Comparison of ENCODE assay signal across 12 cellular contexts in the genomic region with DNA sequence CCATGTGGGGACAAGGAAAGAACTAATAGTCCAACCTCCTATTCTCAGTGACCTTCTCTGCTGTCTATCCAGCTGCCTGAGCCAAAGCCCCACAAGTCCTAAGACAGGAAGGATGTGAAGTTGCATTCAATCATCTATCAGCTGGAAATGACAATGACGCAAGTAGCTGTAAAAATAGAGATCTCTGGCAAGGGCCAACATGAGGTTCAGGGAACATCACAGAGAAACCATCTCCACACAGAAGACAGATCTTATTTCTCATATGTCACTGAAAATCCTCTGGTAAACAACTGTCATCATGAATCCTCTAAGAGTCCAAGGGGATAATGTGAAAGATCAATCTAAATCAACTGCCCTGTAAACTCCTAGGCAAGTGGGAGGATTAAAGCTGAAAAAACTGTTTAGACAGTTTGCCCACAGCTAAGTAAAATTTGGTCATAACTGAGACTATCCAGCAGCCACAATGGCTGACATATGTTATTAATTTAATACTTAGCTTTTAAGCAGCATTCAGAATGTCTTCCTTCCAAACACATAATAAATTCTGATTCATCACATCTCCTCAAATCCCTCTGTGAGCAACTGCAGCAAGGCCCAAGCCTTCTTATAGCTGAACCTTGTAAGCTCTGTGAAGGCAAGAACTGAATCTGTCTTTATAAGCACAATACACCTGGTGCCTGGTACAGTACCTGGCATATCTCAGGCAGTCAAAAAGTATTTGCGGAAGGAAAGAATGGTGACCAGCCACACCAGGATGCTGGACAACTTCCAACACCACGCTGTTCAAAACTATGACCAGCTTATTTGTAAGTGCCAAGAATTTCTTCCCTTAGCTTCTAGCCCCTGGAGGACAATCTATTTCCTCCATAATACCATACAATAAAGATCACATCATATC. TPM values are rescaled to one million over a fixed set of nuclear protein-coding genes. Genes with fewer than 3 reads are reported as not detected.
A peak's percentile ranks its signal among the peaks of the same experiment; 100 is the strongest.
DNase-seq lines count a peak whose midpoint lies in the region; ATAC-seq, FAIRE-seq and TF ChIP-seq lines count a peak whose summit lies in the region.
"Had no signal": no experiment of that assay in that cellular context is flagged by ENCODE, and none has a peak within 500 bp of the region (broad histone marks: within the 10 kb centered on the region; RNA-seq: fewer than 3 reads in every experiment).

No MANE protein-coding gene starts in this region.

- TF ChIP-seq CTCF in HepG2 (CRISPR knock-in tag; IDR thresholded peaks at IDR 0.05) (no peak), upper lobe of right lung (IDR thresholded peaks at IDR 0.05) (no peak)

- 95% methylated on average over 3 of the region's 3 CpGs for WGBS in HepG2 (ENCODE audit: low lambda C conversion rate)

- no peak overlapping the region for H2AFZ ChIP-seq in HepG2 (ENCODE audit: low read length)

- H3K36me3 ChIP-seq in HepG2 (replicated peaks in 1 of 2; ENCODE audit: control insufficient read depth in 1 of 2, insufficient read depth in 2 of 2, low read length in 2 of 2), result 0 out of 5 replicates have a peak, but pooled peaks cover 2 to 3% of the 10 kb centered on the region in 2 experiments
- no peaks in the 10 kb centered on the region for H3K36me3 ChIP-seq in upper lobe of right lung

- DNase-seq in NOMO-1 (lab: John Stamatoyannopoulos, UW; ENCODE audit: unreplicated experiment in 2 of 2) (peak; percentile 6 to 23), NOMO-1 treated with dmso at 0.1 percent for 144 hours (lab: John Stamatoyannopoulos, UW; ENCODE audit: unreplicated experiment) (no peak), caudate nucleus (lab: John Stamatoyannopoulos, UW) (no peak), HepG2 (ENCODE audit: low spot score) (no peak), upper lobe of right lung (no peak), SIG-M5 treated with dmso at 0.1 percent for 504 hours (lab: John Stamatoyannopoulos, UW; ENCODE audit: unreplicated experiment) (no peak), KBM-7 (no peak)
- DNase-seq: activated T-cell treated with anti-CD3 and anti-CD28 coated beads, Interleukin-2, amount 50 U/mL, for 4 hours; erythroblast had no signal

- ATAC-seq in HepG2 (0 out of 3 replicates have a peak, but pooled peaks have one; percentile 31), upper lobe of right lung (peak; percentile 67), GM21360 (IDR thresholded peaks at IDR 0.05; ENCODE audit: unreplicated experiment) (no peak)
- ATAC-seq: activated T-cell treated with anti-CD3 and anti-CD28 coated beads, Interleukin-2, amount 50 U/mL, for 4 hours had no signal

- H3K79me2 ChIP-seq in HepG2 (ENCODE audit: insufficient read depth, low read length), result no peaks in the 10 kb centered on the region

- H3K4me1 ChIP-seq in HepG2 (ENCODE audit: insufficient read depth, low read length) (peaks cover 18% of the 10 kb centered on the region), upper lobe of right lung (peaks cover 23% of the 10 kb centered on the region)

- POLR2A ChIA-PET in HepG2 (lab: Yijun Ruan, JAX), result no interaction called here

- no peak for FAIRE-seq in HepG2 (lab: Jason Lieb, UNC)
- FAIRE-seq: A204.1 had no signal

- TF ChIP-seq EP300 in HepG2 (IDR thresholded peaks at IDR 0.05; ENCODE audit: low read depth in 2 of 2, low read length in 2 of 2) (no peak), HepG2 (CRISPR knock-in tag; IDR thresholded peaks at IDR 0.05; ENCODE audit: borderline replicate concordance) (no peak)

- H3K4me3 ChIP-seq in HepG2 (replicated peaks in 1 of 3; ENCODE audit: insufficient read depth in 1 of 3, low read depth in 2 of 3, low read length in 3 of 3), result no peak overlapping the region
- no peak overlapping the region for H3K4me3 ChIP-seq in upper lobe of right lung

- H3K27me3 ChIP-seq in HepG2 (ENCODE audit: control insufficient read depth in 1 of 2, insufficient read depth in 2 of 2, low read length in 2 of 2) (no peaks in the 10 kb centered on the region), upper lobe of right lung (no peaks in the 10 kb centered on the region)

- in situ Hi-C loops in HepG2 (cut with HindIII; ENCODE audit: extremely low pct_ligation_motif_present, low pct_unique_long_range_greater_than_20kb), result no loop called here
- in situ Hi-C loops in KBM-7 (cut with MboI; ENCODE audit: low pct_unique_long_range_greater_than_20kb, low sequenced_read_pairs), result no loop called here

- intact Hi-C loops in HepG2 (cut with micrococcal nuclease; ENCODE audit: unreplicated experiment), result no loop called here
- intact Hi-C loops in upper lobe of right lung (cut with DNase I), result no loop called here

- H3K27ac ChIP-seq in caudate nucleus (ENCODE audit: low read depth, low read length) (peak overlapping the region; percentile 31), HepG2 (ENCODE audit: extremely low read length, insufficient read depth, low read length) (peak overlapping the region; percentile 14), upper lobe of right lung (peak overlapping the region; percentile 65)
- H3K27ac ChIP-seq: KMS-11 had no signal

- TF ChIP-seq POLR2A in HepG2 (IDR thresholded peaks at IDR 0.05; ENCODE audit: insufficient read depth in 1 of 2, low read depth in 2 of 2, low read length in 2 of 2), result no peak

- no peak overlapping the region for H3K4me2 ChIP-seq in HepG2 (ENCODE audit: low read depth, low read length)
- H3K4me2 ChIP-seq: KMS-11 had no signal

- BruUV-seq in HepG2 (replicated peaks; lab: Mats Ljungman, UMichigan), result no TSS peak

- H3K9ac ChIP-seq in HepG2 (ENCODE audit: insufficient read depth, low read depth, low read length), result no peak overlapping the region
- H3K9ac ChIP-seq: KMS-11 had no signal

- no peak for TF ChIP-seq RAD21 in HepG2 (CRISPR knock-in tag; IDR thresholded peaks at IDR 0.05)

- no peaks in the 10 kb centered on the region for H4K20me1 ChIP-seq in HepG2 (ENCODE audit: insufficient read depth, low read length)

- CTCF ChIA-PET in HepG2 (lab: Yijun Ruan, JAX; ENCODE audit: low intra/inter-chr PET ratio, low total read pairs), result interaction anchor here (0.6 kb wide), 1 partner anchor 42 kb away, joined by 3 read pairs; no protein-coding TSS in a partner anchor

- no peaks in the 10 kb centered on the region for H3K9me3 ChIP-seq in HepG2 (ENCODE audit: low read length)
- no peaks in the 10 kb centered on the region for H3K9me3 ChIP-seq in upper lobe of right lung

RNA-seq across cellular contexts. Expression of gene ALG9, which starts 52.0 kb away (rescaled TPM):
- 24.4 and 39.4 TPM in 2 replicates for total RNA-seq in HepG2 (2016; rRNA removed; fragmentation: Illumina TruSeq; extraction: Trizol)
- 18.6 and 19.8 TPM in 2 replicates for total RNA-seq in HepG2 (2016; cell fraction: cytosol; rRNA removed; fragmentation: Illumina TruSeq; extraction: Trizol; ENCODE audit: low read depth)
- total RNA-seq in HepG2 (2016; cell fraction: insoluble cytoplasmic fraction; rRNA removed; fragmentation: Illumina TruSeq; extraction: Trizol), result 25.1 and 39.1 TPM in 2 replicates
- total RNA-seq in HepG2 (2016; cell fraction: membrane; rRNA removed; fragmentation: Illumina TruSeq; extraction: Trizol), result 28.3 and 30.8 TPM in 2 replicates
- total RNA-seq in HepG2 (2016; cell fraction: nucleus; rRNA removed; fragmentation: Illumina TruSeq; extraction: Trizol), result 31.7 and 38.6 TPM in 2 replicates
- 33.8 and 40.6 TPM in 2 replicates for polyA plus RNA-seq in HepG2 (2011; rRNA removed)
- polyA plus RNA-seq in HepG2 (2011; cell fraction: cytosol; rRNA removed), result 25.7 and 32.6 TPM in 2 replicates
- 52.6 and 59.8 TPM in 2 replicates for polyA plus RNA-seq in HepG2 (2011; cell fraction: nucleus; rRNA removed)
- polyA plus RNA-seq in HepG2 (2012), result 25.2 and 28.4 TPM in 2 replicates
- 10.2 and 12.4 TPM in 2 replicates for polyA plus RNA-seq in HepG2 (2016; cell fraction: cytosol; fragmentation: Illumina TruSeq; extraction: Trizol; ENCODE audit: low read depth)
- 15.6 and 18.2 TPM in 2 replicates for polyA plus RNA-seq in HepG2 (2016; cell fraction: insoluble cytoplasmic fraction; fragmentation: Illumina TruSeq; extraction: Trizol; ENCODE audit: low read depth)
- 19.2 and 23.0 TPM in 2 replicates for polyA plus RNA-seq in HepG2 (2016; cell fraction: membrane; fragmentation: Illumina TruSeq; extraction: Trizol; ENCODE audit: low read depth)
- 37.0 and 41.3 TPM in 2 replicates for polyA plus RNA-seq in HepG2 (2016; cell fraction: nucleus; fragmentation: Illumina TruSeq; extraction: Trizol; ENCODE audit: insufficient read depth, low read depth)
- 46.1 and 69.1 TPM in 2 replicates for polyA minus RNA-seq in HepG2 (2011; rRNA and poly(A)+ RNA removed; ENCODE audit: low replicate concordance)
- 34.0 and 38.6 TPM in 2 replicates for polyA minus RNA-seq in HepG2 (2011; cell fraction: cytosol; rRNA and poly(A)+ RNA removed)
- 65.0 and 65.9 TPM in 2 replicates for polyA minus RNA-seq in HepG2 (2011; cell fraction: nucleus; rRNA and poly(A)+ RNA removed)
- total RNA-seq in upper lobe of right lung, result 26.6 TPM

RNA-seq across cellular contexts. Expression of gene PPP2R1B, which starts 53.2 kb away (rescaled TPM):
- 56.8 and 93.9 TPM in 2 replicates for total RNA-seq in HepG2 (2016; rRNA removed; fragmentation: Illumina TruSeq; extraction: Trizol)
- total RNA-seq in HepG2 (2016; cell fraction: cytosol; rRNA removed; fragmentation: Illumina TruSeq; extraction: Trizol; ENCODE audit: low read depth), result 9.8 and 10.6 TPM in 2 replicates
- 54.4 and 91.0 TPM in 2 replicates for total RNA-seq in HepG2 (2016; cell fraction: insoluble cytoplasmic fraction; rRNA removed; fragmentation: Illumina TruSeq; extraction: Trizol)
- 14.0 and 18.1 TPM in 2 replicates for total RNA-seq in HepG2 (2016; cell fraction: membrane; rRNA removed; fragmentation: Illumina TruSeq; extraction: Trizol)
- total RNA-seq in HepG2 (2016; cell fraction: nucleus; rRNA removed; fragmentation: Illumina TruSeq; extraction: Trizol), result 40.7 and 41.0 TPM in 2 replicates
- polyA plus RNA-seq in HepG2 (2011; rRNA removed), result 20.9 and 22.1 TPM in 2 replicates
- polyA plus RNA-seq in HepG2 (2011; cell fraction: cytosol; rRNA removed), result 13.4 and 16.6 TPM in 2 replicates
- polyA plus RNA-seq in HepG2 (2011; cell fraction: nucleus; rRNA removed), result 34.8 and 48.7 TPM in 2 replicates
- polyA plus RNA-seq in HepG2 (2012), result 17.9 and 20.4 TPM in 2 replicates
- polyA plus RNA-seq in HepG2 (2016; cell fraction: cytosol; fragmentation: Illumina TruSeq; extraction: Trizol; ENCODE audit: low read depth), result 1.4 and 2.1 TPM in 2 replicates
- polyA plus RNA-seq in HepG2 (2016; cell fraction: insoluble cytoplasmic fraction; fragmentation: Illumina TruSeq; extraction: Trizol; ENCODE audit: low read depth), result 48.5 and 52.1 TPM in 2 replicates
- 4.7 and 5.1 TPM in 2 replicates for polyA plus RNA-seq in HepG2 (2016; cell fraction: membrane; fragmentation: Illumina TruSeq; extraction: Trizol; ENCODE audit: low read depth)
- 33.7 and 36.2 TPM in 2 replicates for polyA plus RNA-seq in HepG2 (2016; cell fraction: nucleus; fragmentation: Illumina TruSeq; extraction: Trizol; ENCODE audit: insufficient read depth, low read depth)
- polyA minus RNA-seq in HepG2 (2011; rRNA and poly(A)+ RNA removed; ENCODE audit: low replicate concordance), result 41.9 and 53.6 TPM in 2 replicates
- polyA minus RNA-seq in HepG2 (2011; cell fraction: cytosol; rRNA and poly(A)+ RNA removed), result 24.9 and 26.4 TPM in 2 replicates
- polyA minus RNA-seq in HepG2 (2011; cell fraction: nucleus; rRNA and poly(A)+ RNA removed), result 62.1 and 67.5 TPM in 2 replicates
- 26.7 TPM for total RNA-seq in upper lobe of right lung

RNA-seq across cellular contexts. Expression of gene FDXACB1, which starts 59.6 kb away (rescaled TPM):
- total RNA-seq in HepG2 (2016; rRNA removed; fragmentation: Illumina TruSeq; extraction: Trizol) (3.4 and 5.5 TPM in 2 replicates), upper lobe of right lung (1.9 TPM)
- total RNA-seq in HepG2 (2016; cell fraction: cytosol; rRNA removed; fragmentation: Illumina TruSeq; extraction: Trizol; ENCODE audit: low read depth), result 0.61 and 0.79 TPM in 2 replicates
- 3.7 and 5.0 TPM in 2 replicates for total RNA-seq in HepG2 (2016; cell fraction: insoluble cytoplasmic fraction; rRNA removed; fragmentation: Illumina TruSeq; extraction: Trizol)
- total RNA-seq in HepG2 (2016; cell fraction: membrane; rRNA removed; fragmentation: Illumina TruSeq; extraction: Trizol), result 2.2 and 2.8 TPM in 2 replicates
- 2.6 and 2.8 TPM in 2 replicates for total RNA-seq in HepG2 (2016; cell fraction: nucleus; rRNA removed; fragmentation: Illumina TruSeq; extraction: Trizol)
- 1.1 and 1.2 TPM in 2 replicates for polyA plus RNA-seq in HepG2 (2011; rRNA removed)
- polyA plus RNA-seq in HepG2 (2011; cell fraction: cytosol; rRNA removed), result 0.59 and 0.86 TPM in 2 replicates
- 0.71 and 1.1 TPM in 2 replicates for polyA plus RNA-seq in HepG2 (2011; cell fraction: nucleus; rRNA removed)
- polyA plus RNA-seq in HepG2 (2012), result 0.97 and 0.98 TPM in 2 replicates
- polyA plus RNA-seq in HepG2 (2016; cell fraction: cytosol; fragmentation: Illumina TruSeq; extraction: Trizol; ENCODE audit: low read depth), result 0.36 and 0.42 TPM in 2 replicates
- polyA plus RNA-seq in HepG2 (2016; cell fraction: insoluble cytoplasmic fraction; fragmentation: Illumina TruSeq; extraction: Trizol; ENCODE audit: low read depth), result 3.0 and 3.3 TPM in 2 replicates
- 1.2 TPM in 2 replicates for polyA plus RNA-seq in HepG2 (2016; cell fraction: membrane; fragmentation: Illumina TruSeq; extraction: Trizol; ENCODE audit: low read depth)
- polyA plus RNA-seq in HepG2 (2016; cell fraction: nucleus; fragmentation: Illumina TruSeq; extraction: Trizol; ENCODE audit: insufficient read depth, low read depth), result 3.3 and 3.6 TPM in 2 replicates
- 0.80 and 1.9 TPM in 2 replicates for polyA minus RNA-seq in HepG2 (2011; rRNA and poly(A)+ RNA removed; ENCODE audit: low replicate concordance)
- 0.97 and 0.99 TPM in 2 replicates for polyA minus RNA-seq in HepG2 (2011; cell fraction: cytosol; rRNA and poly(A)+ RNA removed)
- polyA minus RNA-seq in HepG2 (2011; cell fraction: nucleus; rRNA and poly(A)+ RNA removed), result 1.5 and 1.7 TPM in 2 replicates

RNA-seq across cellular contexts. Expression of gene CFAP68, which starts 59.9 kb away (rescaled TPM):
- total RNA-seq in HepG2 (2016; rRNA removed; fragmentation: Illumina TruSeq; extraction: Trizol) (22.2 and 23.9 TPM in 2 replicates), upper lobe of right lung (20.0 TPM)
- 19.0 and 21.8 TPM in 2 replicates for total RNA-seq in HepG2 (2016; cell fraction: cytosol; rRNA removed; fragmentation: Illumina TruSeq; extraction: Trizol; ENCODE audit: low read depth)
- 20.6 and 27.8 TPM in 2 replicates for total RNA-seq in HepG2 (2016; cell fraction: insoluble cytoplasmic fraction; rRNA removed; fragmentation: Illumina TruSeq; extraction: Trizol)
- 34.5 and 36.6 TPM in 2 replicates for total RNA-seq in HepG2 (2016; cell fraction: membrane; rRNA removed; fragmentation: Illumina TruSeq; extraction: Trizol)
- 9.7 and 12.0 TPM in 2 replicates for total RNA-seq in HepG2 (2016; cell fraction: nucleus; rRNA removed; fragmentation: Illumina TruSeq; extraction: Trizol)
- 25.6 and 26.3 TPM in 2 replicates for polyA plus RNA-seq in HepG2 (2011; rRNA removed)
- 14.9 and 18.5 TPM in 2 replicates for polyA plus RNA-seq in HepG2 (2011; cell fraction: cytosol; rRNA removed)
- polyA plus RNA-seq in HepG2 (2011; cell fraction: nucleus; rRNA removed), result 5.4 and 9.9 TPM in 2 replicates
- 27.0 and 32.4 TPM in 2 replicates for polyA plus RNA-seq in HepG2 (2012)
- polyA plus RNA-seq in HepG2 (2016; cell fraction: cytosol; fragmentation: Illumina TruSeq; extraction: Trizol; ENCODE audit: low read depth), result 44.6 and 49.4 TPM in 2 replicates
- 40.7 and 45.8 TPM in 2 replicates for polyA plus RNA-seq in HepG2 (2016; cell fraction: insoluble cytoplasmic fraction; fragmentation: Illumina TruSeq; extraction: Trizol; ENCODE audit: low read depth)
- polyA plus RNA-seq in HepG2 (2016; cell fraction: membrane; fragmentation: Illumina TruSeq; extraction: Trizol; ENCODE audit: low read depth), result 53.9 and 57.5 TPM in 2 replicates
- polyA plus RNA-seq in HepG2 (2016; cell fraction: nucleus; fragmentation: Illumina TruSeq; extraction: Trizol; ENCODE audit: insufficient read depth, low read depth), result 17.7 and 23.1 TPM in 2 replicates
- 3.1 and 8.5 TPM in 2 replicates for polyA minus RNA-seq in HepG2 (2011; rRNA and poly(A)+ RNA removed; ENCODE audit: low replicate concordance)
- 4.7 and 5.3 TPM in 2 replicates for polyA minus RNA-seq in HepG2 (2011; cell fraction: cytosol; rRNA and poly(A)+ RNA removed)
- polyA minus RNA-seq in HepG2 (2011; cell fraction: nucleus; rRNA and poly(A)+ RNA removed), result 3.1 and 6.0 TPM in 2 replicates

Comparison
In these comparisons a context has a peak if more than half of its experiments do, and no peak if none do; other contexts are left out.
1. DNase-seq: peak in NOMO-1 (2 of 2); none in NOMO-1 treated with dmso at 0.1 percent for 144 hours (single experiment), caudate nucleus (0 of 61), HepG2 (single experiment), upper lobe of right lung (single experiment), SIG-M5 treated with dmso at 0.1 percent for 504 hours (single experiment) and KBM-7 (single experiment).
2. H3K27ac ChIP-seq: peak in every context shown above with its lines; median percentile 65 in upper lobe of right lung; 31 in caudate nucleus; 14 in HepG2.